Comparison of ENCODE assay signal across 24 cellular contexts in genomic region chr20:32906871-32907495, GRCh38. TPM values are rescaled to one million over a fixed set of nuclear protein-coding genes. Genes with fewer than 3 reads are reported as not detected.
"Had no signal": no experiment of that assay in that cellular context is flagged by ENCODE, and none has a peak within 500 bp of the region (broad histone marks: within the 10 kb centered on the region; RNA-seq: fewer than 3 reads in every experiment).

No MANE protein-coding gene starts in this region.

- H3K27me3 ChIP-seq: colonic mucosa, gastrocnemius medialis, upper lobe of left lung, vagina had no signal

- DNase-seq: activated CD4-positive, alpha-beta T cell treated with anti-CD3 and anti-CD28 coated beads for 4 hours; activated CD4-positive, alpha-beta T cell treated with anti-CD3 and anti-CD28 coated beads, Interleukin-2, amount 50 U/mL, for 48 hours; activated CD8-positive, alpha-beta memory T cell treated with anti-CD3 and anti-CD28 coated beads for 24 hours; activated effector memory CD4-positive, alpha-beta T cell treated with anti-CD3 and anti-CD28 coated beads, Interleukin-2, amount 50 U/mL, for 16 hours; cerebellar nuclear complex; colonic mucosa; effector memory CD4-positive, alpha-beta T cell; erythroblast; gastrocnemius medialis; glutamatergic neuron; islet precursor cell; left cardiac atrium; naive thymus-derived CD4-positive, alpha-beta T cell; occipital lobe; stimulated activated CD4-positive, alpha-beta T cell treated with anti-CD3 and anti-CD28 coated beads, Interleukin-4, amount 100 ng/mL, for 24 hours; stimulated activated naive CD8-positive, alpha-beta T cell treated with anti-CD3 and anti-CD28 coated beads, Interleukin-15, amount 100 ng/mL, for 72 hours; T-helper 9 cell had no signal

- H3K4me3 ChIP-seq: colonic mucosa, gastrocnemius medialis, skin epidermis, upper lobe of left lung, vagina had no signal

- H3K36me3 ChIP-seq: colonic mucosa, gastrocnemius medialis, upper lobe of left lung, vagina had no signal

- H3K9me3 ChIP-seq: colonic mucosa, gastrocnemius medialis, upper lobe of left lung, vagina had no signal

- H3K4me1 ChIP-seq: colonic mucosa, gastrocnemius medialis, vagina had no signal

- H3K27ac ChIP-seq: colonic mucosa, gastrocnemius medialis, skin epidermis, upper lobe of left lung, vagina, VCaP had no signal

- FAIRE-seq: TTC549 had no signal

RNA-seq across cellular contexts. Expression of gene EFCAB8, which starts 48.3 kb away (rescaled TPM):
- total RNA-seq: dermis microvascular lymphatic vessel endothelial cell, gastrocnemius medialis, left ventricle myocardium superior, occipital lobe, vagina had no signal
